18 cellular contexts compared by ENCODE assay signal in the genomic region with DNA sequence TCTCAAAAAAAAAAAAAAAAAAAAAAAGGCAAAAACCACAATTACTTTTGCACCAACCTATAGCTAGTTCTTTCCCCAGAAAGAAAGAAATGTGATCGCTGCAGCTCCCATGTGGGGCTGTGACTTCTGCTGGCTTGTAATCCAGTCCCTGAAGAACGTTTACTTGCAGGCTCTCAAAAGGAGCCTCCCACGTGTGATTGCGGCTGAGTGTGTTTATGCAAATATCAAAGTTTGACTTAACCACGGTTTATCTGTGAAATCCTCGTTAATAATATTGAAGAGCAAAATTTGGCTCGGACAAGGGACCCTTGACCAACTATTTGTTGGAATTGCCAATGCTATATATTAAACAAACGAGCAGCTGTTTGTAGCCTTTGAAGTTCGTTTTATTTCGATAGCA.
A peak's percentile ranks its signal among the peaks of the same experiment; 100 is the strongest.
DNase-seq lines count a peak whose midpoint lies in the region; TF ChIP-seq lines count a peak whose summit lies in the region.
"Had no signal": no experiment of that assay in that cellular context is flagged by ENCODE, and none has a peak within 500 bp of the region (broad histone marks: within the 10 kb centered on the region; RNA-seq: fewer than 3 reads in every experiment).

No MANE protein-coding gene starts in this region.

- TF ChIP-seq POLR2A in uterus (IDR thresholded peaks at IDR 0.05): no peak

- H3K36me3 ChIP-seq in right atrium auricular region (no peaks in the 10 kb centered on the region), left ventricle myocardium inferior (no peaks in the 10 kb centered on the region), uterus (no peaks in the 10 kb centered on the region)

- TF ChIP-seq CTCF in right atrium auricular region (IDR thresholded peaks at IDR 0.05): no peak
- no peak for TF ChIP-seq CTCF in left ventricle myocardium inferior (IDR thresholded peaks at IDR 0.05; ENCODE audit: borderline replicate concordance)
- TF ChIP-seq CTCF in nephron (IDR thresholded peaks at IDR 0.05; ENCODE audit: unreplicated experiment in 3 of 3): no peak
- no peak for TF ChIP-seq CTCF in uterus (IDR thresholded peaks at IDR 0.05)

- peaks cover 3% of the 10 kb centered on the region for H3K27me3 Mint-ChIP-seq in nephron (ENCODE audit: low read depth)
- H3K27me3 Mint-ChIP-seq: CD4-positive, alpha-beta T cell had no signal

- H3K4me3 ChIP-seq in right atrium auricular region (no peak overlapping the region), left ventricle myocardium inferior (no peak overlapping the region), uterus (no peak overlapping the region)
- H3K4me3 ChIP-seq: A549, GM23338 had no signal

- peaks cover 55% of the 10 kb centered on the region for H3K4me1 Mint-ChIP-seq in nephron

- no peak overlapping the region for H3K4me3 Mint-ChIP-seq in nephron
- H3K4me3 Mint-ChIP-seq: CD4-positive, alpha-beta T cell; GM23338 had no signal

- intact Hi-C loops in left ventricle myocardium inferior (cut with micrococcal nuclease) (no loop called here), uterus (cut with DNase I; ENCODE audit: low total_unique reads) (no loop called here)

- DNase-seq in right atrium auricular region (ENCODE audit: low spot score) (peak; percentile 23), left ventricle myocardium inferior (no peak), islet precursor cell (peak; percentile 7), uterus (peak; percentile 35 to 49), dermis blood vessel endothelial cell (no peak), anterior cingulate cortex (lab: John Stamatoyannopoulos, UW) (no peak)
- DNase-seq in stimulated activated CD8-positive, alpha-beta memory T cell treated with anti-CD3 and anti-CD28 coated beads, Interleukin-4, amount 100 ng/mL, for 48 hours: no peak
- DNase-seq: AML-193; Caco-2; CD4-positive, alpha-beta T cell; DMS79; GDM1; HCEC 1CT had no signal

- H3K9me3 ChIP-seq in right atrium auricular region (no peaks in the 10 kb centered on the region), left ventricle myocardium inferior (replicated peaks) (no peaks in the 10 kb centered on the region), uterus (no peaks in the 10 kb centered on the region)
- H3K9me3 ChIP-seq: A549, Caco-2 had no signal

- H3K27ac Mint-ChIP-seq in nephron: peak overlapping the region in 2 of 3 experiments; percentile 27 to 81
- H3K27ac Mint-ChIP-seq: CD4-positive, alpha-beta T cell; GM23338 had no signal

- H3K27ac ChIP-seq in right atrium auricular region (no peak overlapping the region), left ventricle myocardium inferior (replicated peaks) (no peak overlapping the region), uterus (no peak overlapping the region)
- H3K27ac ChIP-seq: 22Rv1, C4-2B had no signal

- H3K4me1 ChIP-seq in right atrium auricular region (peaks cover 0 to 12% of the 10 kb centered on the region in 2 donors), left ventricle myocardium inferior (peaks cover 20% of the 10 kb centered on the region), uterus (no peaks in the 10 kb centered on the region)

- no peaks in the 10 kb centered on the region for H3K9me3 Mint-ChIP-seq in nephron
- H3K9me3 Mint-ChIP-seq: CD4-positive, alpha-beta T cell; GM23338 had no signal

- H3K27me3 ChIP-seq in right atrium auricular region (no peaks in the 10 kb centered on the region), left ventricle myocardium inferior (ENCODE audit: low read depth) (no peaks in the 10 kb centered on the region), uterus (no peaks in the 10 kb centered on the region)

- no peaks in the 10 kb centered on the region for H3K36me3 Mint-ChIP-seq in nephron (ENCODE audit: low read depth)

Comparison
In these comparisons a context has a peak if more than half of its experiments do, and no peak if none do; other contexts are left out.
1. DNase-seq: peak in right atrium auricular region (single experiment), islet precursor cell (single experiment) and uterus (2 of 2); none in left ventricle myocardium inferior (single experiment), dermis blood vessel endothelial cell (single experiment), stimulated activated CD8-positive, alpha-beta memory T cell treated with anti-CD3 and anti-CD28 coated beads, Interleukin-4, amount 100 ng/mL, for 48 hours (single experiment) and anterior cingulate cortex (0 of 58).